Comparison of ENCODE assay signal across 1 cellular context in genomic region chr12:23888396-23889068, GRCh38.
TF ChIP-seq lines count a peak whose summit lies in the region.

No MANE protein-coding gene starts in this region.

TF ChIP-seq in H1, 55 proteins besides CTCF, POLR2A, EP300 and RAD21:
- TF ChIP-seq CEBPB (IDR thresholded peaks at IDR 0.05; ENCODE audit: low read depth, low read length), result peak; percentile 61; the same call in 1 of the 2 replicates
- no peak for TF ChIP-seq POLR2AphosphoS5 (IDR thresholded peaks at IDR 0.05; ENCODE audit: low read depth, low read length)
